ENCODE assay signal across 13 cellular contexts in genomic region chr7:143256932-143257331, GRCh38. TPM values are rescaled to one million over a fixed set of nuclear protein-coding genes. Genes with fewer than 3 reads are reported as not detected.
DNase-seq lines count a peak whose midpoint lies in the region; ATAC-seq, FAIRE-seq and TF ChIP-seq lines count a peak whose summit lies in the region.
"Had no signal": no experiment of that assay in that cellular context is flagged by ENCODE, and none has a peak within 500 bp of the region (broad histone marks: within the 10 kb centered on the region; RNA-seq: fewer than 3 reads in every experiment).

No MANE protein-coding gene starts in this region.

- ATAC-seq in HG02588 (IDR thresholded peaks at IDR 0.05; ENCODE audit: unreplicated experiment), result peak; percentile 71
- peak; percentile 71 for ATAC-seq in HG03469 (IDR thresholded peaks at IDR 0.05; ENCODE audit: unreplicated experiment)

- FAIRE-seq in frontal cortex (lab: Jason Lieb, UNC), result no peak

- peak overlapping the region; percentile 72 for H3K27ac Mint-ChIP-seq in activated naive CD4-positive, alpha-beta T cell treated with anti-CD3 and anti-CD28 coated beads, Interleukin-2, amount 50 U/mL, for 24 hours

- H3K4me3 Mint-ChIP-seq in activated naive CD4-positive, alpha-beta T cell treated with anti-CD3 and anti-CD28 coated beads, Interleukin-2, amount 50 U/mL, for 24 hours, result no peak overlapping the region

- no peaks in the 10 kb centered on the region for H3K27me3 ChIP-seq in Peyer's patch

- H3K9me3 Mint-ChIP-seq in activated naive CD4-positive, alpha-beta T cell treated with anti-CD3 and anti-CD28 coated beads, Interleukin-2, amount 50 U/mL, for 24 hours, result peaks cover 5% of the 10 kb centered on the region

- no peaks in the 10 kb centered on the region for H3K36me3 ChIP-seq in Peyer's patch

- no peak for TF ChIP-seq CTCF in Peyer's patch (IDR thresholded peaks at IDR 0.05)

- TF ChIP-seq POLR2A in Peyer's patch (IDR thresholded peaks at IDR 0.05), result no peak

- no peaks in the 10 kb centered on the region for H3K27me3 Mint-ChIP-seq in activated naive CD4-positive, alpha-beta T cell treated with anti-CD3 and anti-CD28 coated beads, Interleukin-2, amount 50 U/mL, for 24 hours

- peaks cover 11% of the 10 kb centered on the region for H3K36me3 Mint-ChIP-seq in activated naive CD4-positive, alpha-beta T cell treated with anti-CD3 and anti-CD28 coated beads, Interleukin-2, amount 50 U/mL, for 24 hours

- no peak overlapping the region for H3K4me3 ChIP-seq in Peyer's patch

- no peak for DNase-seq in activated naive CD4-positive, alpha-beta T cell treated with anti-CD3 and anti-CD28 coated beads, Interleukin-2, amount 50 U/mL, for 16 hours
- DNase-seq in Peyer's patch, result no peak
- no peak for DNase-seq in frontal cortex (ENCODE audit: low spot score in 2 of 2)
- no peak for DNase-seq in activated CD4-positive, CD25-positive, alpha-beta regulatory T cell treated with anti-CD3 and anti-CD28 coated beads, Interleukin-2, amount 50 U/mL, for 72 hours
- DNase-seq in stimulated activated CD4-positive, alpha-beta T cell treated with anti-CD3 and anti-CD28 coated beads, Interleukin-15, amount 100 ng/mL, for 24 hours, result no peak
- DNase-seq: kidney glomerular epithelial cell, NCI-H774 had no signal

- H3K4me1 Mint-ChIP-seq in activated naive CD4-positive, alpha-beta T cell treated with anti-CD3 and anti-CD28 coated beads, Interleukin-2, amount 50 U/mL, for 24 hours, result peaks cover 77% of the 10 kb centered on the region

- H3K27ac ChIP-seq in Peyer's patch, result no peak overlapping the region

- H3K4me1 ChIP-seq in Peyer's patch, result peaks cover 0 to 13% (median 0%) of the 10 kb centered on the region in 4 donors

- no peaks in the 10 kb centered on the region for H3K9me3 ChIP-seq in Peyer's patch

RNA-seq across cellular contexts. Expression of gene GSTK1, which starts 6.3 kb away (rescaled TPM):
- total RNA-seq in Peyer's patch, result 100 to 1,000 TPM; 202 to 580 (median 484) TPM
- 24.9 TPM for total RNA-seq in frontal cortex

RNA-seq across cellular contexts. Expression of gene TMEM139, which starts 27.8 kb away (rescaled TPM):
- total RNA-seq in Peyer's patch (100 to 1,000 TPM in 3 of 4 donors, 10 to 100 TPM in 1; 54.5 to 162 (median 130) TPM), frontal cortex (not detected)
- total RNA-seq: A673 had no signal

RNA-seq across cellular contexts. Expression of gene CASP2, which starts 31.2 kb away (rescaled TPM):
- total RNA-seq in Peyer's patch, result 10 to 100 TPM; 34.8 to 43.7 (median 38.3) TPM
- total RNA-seq in frontal cortex, result 20.4 TPM

RNA-seq across cellular contexts. Expression of gene TAS2R40, which starts 35.1 kb away (rescaled TPM):
- total RNA-seq in Peyer's patch (not detected), frontal cortex (not detected)
- total RNA-seq: A673, epithelial cell of proximal tubule, posterior vena cava had no signal

RNA-seq across cellular contexts. Expression of gene CLCN1, which starts 59.0 kb away (rescaled TPM):
- 1 to 10 TPM in 3 of 4 donors, not detected in 1; 1.1 to 6.5 (median 2.5) TPM for total RNA-seq in Peyer's patch
- under 0.01 TPM for total RNA-seq in frontal cortex
- total RNA-seq: A673, epithelial cell of proximal tubule had no signal

Comparison
In these comparisons a context has a peak if more than half of its experiments do, and no peak if none do; other contexts are left out.
1. RNA of gene TMEM139, which starts 27.8 kb away (total RNA-seq): 54.5 to 162 TPM in Peyer's patch; not detected in frontal cortex (single experiment); every median in the first group is over 10 times any median in the second.